In the genomic region with DNA sequence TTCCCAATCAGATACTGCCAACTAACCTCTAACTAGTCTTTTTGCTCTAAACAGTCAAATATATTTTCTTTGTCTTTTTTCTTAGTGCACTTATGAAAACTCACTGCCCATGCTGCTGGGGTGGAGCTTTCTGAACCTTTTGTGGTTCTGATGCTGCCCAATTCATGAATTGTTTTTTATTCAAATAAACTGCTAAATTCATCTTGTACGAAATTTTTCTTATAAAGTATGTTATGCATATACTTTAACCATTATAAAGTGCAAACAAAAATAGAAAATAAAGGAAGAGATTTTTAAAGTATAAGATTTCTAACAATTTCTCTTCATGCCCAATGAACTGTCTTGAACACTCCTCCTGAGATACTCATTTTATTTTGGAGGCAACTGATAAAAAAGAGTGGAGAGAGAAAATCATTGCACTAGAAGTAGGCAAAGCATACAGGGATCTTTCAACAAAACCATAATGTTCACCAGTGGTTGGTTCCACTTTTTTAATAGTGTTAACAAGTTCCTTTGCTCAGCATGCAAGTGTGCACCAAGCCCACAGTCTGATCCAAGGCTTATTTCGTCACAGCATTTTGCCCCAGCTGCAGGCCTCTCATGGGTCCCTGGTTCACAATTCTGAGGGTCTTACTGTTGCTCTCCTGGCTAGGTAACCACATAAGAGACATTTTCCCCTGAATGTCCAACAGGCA, we compare ENCODE assay signal across 1 cellular context.
TF ChIP-seq lines count a peak whose summit lies in the region.

No MANE protein-coding gene starts in this region.

TF ChIP-seq in H1, 55 proteins besides CTCF, POLR2A, EP300 and RAD21:
- TF ChIP-seq JUN (IDR thresholded peaks at IDR 0.05; ENCODE audit: low read depth, low read length) (no peak), NANOG (IDR thresholded peaks at IDR 0.05; ENCODE audit: insufficient read depth, low read depth, low read length, poor library complexity, severe bottlenecking) (no peak), SP4 (IDR thresholded peaks at IDR 0.05; ENCODE audit: low read length) (no peak), HDAC6 (IDR thresholded peaks at IDR 0.05; ENCODE audit: low read depth, low read length) (no peak), CTBP2 (IDR thresholded peaks at IDR 0.05; ENCODE audit: borderline replicate concordance, insufficient read depth, insufficient read length, low read length) (no peak), KDM1A (IDR thresholded peaks at IDR 0.05; ENCODE audit: borderline replicate concordance, low read length) (no peak), POU5F1 (IDR thresholded peaks at IDR 0.05; ENCODE audit: low read depth, low read length) (no peak), RXRA (IDR thresholded peaks at IDR 0.05; ENCODE audit: insufficient read depth, low read depth, low read length) (no peak), RFX5 (IDR thresholded peaks at IDR 0.05; ENCODE audit: borderline replicate concordance, low read depth, low read length) (no peak), YY1 (IDR thresholded peaks at IDR 0.05; ENCODE audit: low read depth, low read length) (no peak), SP1 (IDR thresholded peaks at IDR 0.05; ENCODE audit: low read depth, low read length) (no peak), CBX5 (IDR thresholded peaks at IDR 0.05; ENCODE audit: low read depth, low read length) (no peak), CREB1 (IDR thresholded peaks at IDR 0.05) (no peak)
- TF ChIP-seq, protein P1, sequence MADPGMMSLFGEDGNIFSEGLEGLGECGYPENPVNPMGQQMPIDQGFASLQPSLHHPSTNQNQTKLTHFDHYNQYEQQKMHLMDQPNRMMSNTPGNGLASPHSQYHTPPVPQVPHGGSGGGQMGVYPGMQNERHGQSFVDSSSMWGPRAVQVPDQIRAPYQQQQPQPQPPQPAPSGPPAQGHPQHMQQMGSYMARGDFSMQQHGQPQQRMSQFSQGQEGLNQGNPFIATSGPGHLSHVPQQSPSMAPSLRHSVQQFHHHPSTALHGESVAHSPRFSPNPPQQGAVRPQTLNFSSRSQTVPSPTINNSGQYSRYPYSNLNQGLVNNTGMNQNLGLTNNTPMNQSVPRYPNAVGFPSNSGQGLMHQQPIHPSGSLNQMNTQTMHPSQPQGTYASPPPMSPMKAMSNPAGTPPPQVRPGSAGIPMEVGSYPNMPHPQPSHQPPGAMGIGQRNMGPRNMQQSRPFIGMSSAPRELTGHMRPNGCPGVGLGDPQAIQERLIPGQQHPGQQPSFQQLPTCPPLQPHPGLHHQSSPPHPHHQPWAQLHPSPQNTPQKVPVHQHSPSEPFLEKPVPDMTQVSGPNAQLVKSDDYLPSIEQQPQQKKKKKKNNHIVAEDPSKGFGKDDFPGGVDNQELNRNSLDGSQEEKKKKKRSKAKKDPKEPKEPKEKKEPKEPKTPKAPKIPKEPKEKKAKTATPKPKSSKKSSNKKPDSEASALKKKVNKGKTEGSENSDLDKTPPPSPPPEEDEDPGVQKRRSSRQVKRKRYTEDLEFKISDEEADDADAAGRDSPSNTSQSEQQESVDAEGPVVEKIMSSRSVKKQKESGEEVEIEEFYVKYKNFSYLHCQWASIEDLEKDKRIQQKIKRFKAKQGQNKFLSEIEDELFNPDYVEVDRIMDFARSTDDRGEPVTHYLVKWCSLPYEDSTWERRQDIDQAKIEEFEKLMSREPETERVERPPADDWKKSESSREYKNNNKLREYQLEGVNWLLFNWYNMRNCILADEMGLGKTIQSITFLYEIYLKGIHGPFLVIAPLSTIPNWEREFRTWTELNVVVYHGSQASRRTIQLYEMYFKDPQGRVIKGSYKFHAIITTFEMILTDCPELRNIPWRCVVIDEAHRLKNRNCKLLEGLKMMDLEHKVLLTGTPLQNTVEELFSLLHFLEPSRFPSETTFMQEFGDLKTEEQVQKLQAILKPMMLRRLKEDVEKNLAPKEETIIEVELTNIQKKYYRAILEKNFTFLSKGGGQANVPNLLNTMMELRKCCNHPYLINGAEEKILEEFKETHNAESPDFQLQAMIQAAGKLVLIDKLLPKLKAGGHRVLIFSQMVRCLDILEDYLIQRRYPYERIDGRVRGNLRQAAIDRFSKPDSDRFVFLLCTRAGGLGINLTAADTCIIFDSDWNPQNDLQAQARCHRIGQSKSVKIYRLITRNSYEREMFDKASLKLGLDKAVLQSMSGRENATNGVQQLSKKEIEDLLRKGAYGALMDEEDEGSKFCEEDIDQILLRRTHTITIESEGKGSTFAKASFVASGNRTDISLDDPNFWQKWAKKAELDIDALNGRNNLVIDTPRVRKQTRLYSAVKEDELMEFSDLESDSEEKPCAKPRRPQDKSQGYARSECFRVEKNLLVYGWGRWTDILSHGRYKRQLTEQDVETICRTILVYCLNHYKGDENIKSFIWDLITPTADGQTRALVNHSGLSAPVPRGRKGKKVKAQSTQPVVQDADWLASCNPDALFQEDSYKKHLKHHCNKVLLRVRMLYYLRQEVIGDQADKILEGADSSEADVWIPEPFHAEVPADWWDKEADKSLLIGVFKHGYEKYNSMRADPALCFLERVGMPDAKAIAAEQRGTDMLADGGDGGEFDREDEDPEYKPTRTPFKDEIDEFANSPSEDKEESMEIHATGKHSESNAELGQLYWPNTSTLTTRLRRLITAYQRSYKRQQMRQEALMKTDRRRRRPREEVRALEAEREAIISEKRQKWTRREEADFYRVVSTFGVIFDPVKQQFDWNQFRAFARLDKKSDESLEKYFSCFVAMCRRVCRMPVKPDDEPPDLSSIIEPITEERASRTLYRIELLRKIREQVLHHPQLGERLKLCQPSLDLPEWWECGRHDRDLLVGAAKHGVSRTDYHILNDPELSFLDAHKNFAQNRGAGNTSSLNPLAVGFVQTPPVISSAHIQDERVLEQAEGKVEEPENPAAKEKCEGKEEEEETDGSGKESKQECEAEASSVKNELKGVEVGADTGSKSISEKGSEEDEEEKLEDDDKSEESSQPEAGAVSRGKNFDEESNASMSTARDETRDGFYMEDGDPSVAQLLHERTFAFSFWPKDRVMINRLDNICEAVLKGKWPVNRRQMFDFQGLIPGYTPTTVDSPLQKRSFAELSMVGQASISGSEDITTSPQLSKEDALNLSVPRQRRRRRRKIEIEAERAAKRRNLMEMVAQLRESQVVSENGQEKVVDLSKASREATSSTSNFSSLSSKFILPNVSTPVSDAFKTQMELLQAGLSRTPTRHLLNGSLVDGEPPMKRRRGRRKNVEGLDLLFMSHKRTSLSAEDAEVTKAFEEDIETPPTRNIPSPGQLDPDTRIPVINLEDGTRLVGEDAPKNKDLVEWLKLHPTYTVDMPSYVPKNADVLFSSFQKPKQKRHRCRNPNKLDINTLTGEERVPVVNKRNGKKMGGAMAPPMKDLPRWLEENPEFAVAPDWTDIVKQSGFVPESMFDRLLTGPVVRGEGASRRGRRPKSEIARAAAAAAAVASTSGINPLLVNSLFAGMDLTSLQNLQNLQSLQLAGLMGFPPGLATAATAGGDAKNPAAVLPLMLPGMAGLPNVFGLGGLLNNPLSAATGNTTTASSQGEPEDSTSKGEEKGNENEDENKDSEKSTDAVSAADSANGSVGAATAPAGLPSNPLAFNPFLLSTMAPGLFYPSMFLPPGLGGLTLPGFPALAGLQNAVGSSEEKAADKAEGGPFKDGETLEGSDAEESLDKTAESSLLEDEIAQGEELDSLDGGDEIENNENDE (IDR thresholded peaks at IDR 0.05; ENCODE audit: insufficient replicate concordance, low read length), result no peak
- TF ChIP-seq, protein P2, sequence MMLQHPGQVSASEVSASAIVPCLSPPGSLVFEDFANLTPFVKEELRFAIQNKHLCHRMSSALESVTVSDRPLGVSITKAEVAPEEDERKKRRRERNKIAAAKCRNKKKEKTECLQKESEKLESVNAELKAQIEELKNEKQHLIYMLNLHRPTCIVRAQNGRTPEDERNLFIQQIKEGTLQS (IDR thresholded peaks at IDR 0.05; ENCODE audit: insufficient read depth, low read depth, low read length), result no peak
